Comparison of ENCODE assay signal across 28 cellular contexts in the genomic region with DNA sequence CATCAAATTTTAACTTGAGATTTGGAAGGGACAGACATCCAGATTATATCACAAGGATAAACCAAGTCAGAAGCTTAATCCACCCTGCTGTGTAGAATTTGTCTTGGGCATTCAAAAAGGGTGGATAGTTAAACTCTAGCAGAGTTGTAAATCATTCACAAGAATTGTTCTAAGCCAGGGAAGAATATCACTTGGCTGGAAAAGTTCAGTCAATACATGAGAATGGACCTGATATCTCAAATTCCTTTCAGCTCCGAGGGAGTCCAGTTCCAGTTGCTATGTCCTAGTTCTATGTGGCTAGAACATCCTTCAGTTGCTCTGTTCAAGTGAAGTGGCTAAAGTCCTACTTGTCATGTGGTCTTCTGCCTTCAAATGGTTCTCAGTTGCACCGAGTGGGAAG.
"Had no signal": no experiment of that assay in that cellular context is flagged by ENCODE, and none has a peak within 500 bp of the region (broad histone marks: within the 10 kb centered on the region; RNA-seq: fewer than 3 reads in every experiment).

No MANE protein-coding gene starts in this region.

- H3K27me3 ChIP-seq: ascending aorta, cardiac muscle cell had no signal

- H3K9me3 ChIP-seq: ascending aorta had no signal

- H3K27ac ChIP-seq: ascending aorta, cardiac muscle cell, VCaP had no signal

- DNase-seq: activated B cell treated with CpG ODN at 0.5 μM for 24 hours; activated CD4-positive, alpha-beta memory T cell treated with anti-CD3 and anti-CD28 coated beads, Interleukin-2, amount 10 ng/mL, durations not matched to agents 7 days and 5 days; activated CD4-positive, alpha-beta T cell treated with anti-CD3 and anti-CD28 coated beads for 4 hours; activated CD4-positive, alpha-beta T cell treated with anti-CD3 and anti-CD28 coated beads, Interleukin-2, amount 10 ng/mL, durations not matched to agents 24 days and 14 days; activated CD4-positive, alpha-beta T cell treated with anti-CD3 and anti-CD28 coated beads, Interleukin-2, amount 50 U/mL, for 1 hour; activated CD4-positive, alpha-beta T cell treated with anti-CD3 and anti-CD28 coated beads, Interleukin-2, amount 50 U/mL, for 4 hours; activated CD4-positive, CD25-positive, alpha-beta regulatory T cell treated with anti-CD3 and anti-CD28 coated beads, Interleukin-2, amount 50 U/mL, for 72 hours; activated CD8-positive, alpha-beta memory T cell treated with anti-CD3 and anti-CD28 coated beads, Interleukin-2, amount 10 ng/mL, durations not matched to agents 7 days and 5 days; activated CD8-positive, alpha-beta memory T cell treated with anti-CD3 and anti-CD28 coated beads, Interleukin-2, amount 50 U/mL, for 48 hours; activated CD8-positive, alpha-beta T cell treated with anti-CD3 and anti-CD28 coated beads, Interleukin-2, amount 10 ng/mL, durations not matched to agents 7 days and 5 days; activated effector memory CD4-positive, alpha-beta T cell treated with Interleukin-2 at 50 U/mL for 16 hours; activated gamma-delta T cell; activated naive CD4-positive, alpha-beta T cell treated with anti-CD3 and anti-CD28 coated beads, Interleukin-2, amount 10 ng/mL, durations not matched to agents 7 days and 5 days; activated naive CD4-positive, alpha-beta T cell treated with Interleukin-2 at 50 U/mL for 16 hours; activated naive CD8-positive, alpha-beta T cell treated with anti-CD3 and anti-CD28 coated beads, Interleukin-2, amount 10 ng/mL, durations not matched to agents 7 days and 5 days; activated naive CD8-positive, alpha-beta T cell treated with anti-CD3 and anti-CD28 coated beads, Interleukin-2, amount 50 U/mL, for 24 hours; activated T-cell treated with anti-CD3 and anti-CD28 coated beads, Interleukin-2, amount 50 U/mL, for 24 hours; activated T-cell treated with anti-CD3 and anti-CD28 coated beads, Interleukin-2, amount 50 U/mL, for 48 hours; amygdala; anterior cingulate cortex; caudate nucleus; cerebellar nuclear complex; T-helper 1 cell; T-helper 2 cell; T-helper 9 cell had no signal

- H3K4me3 ChIP-seq: ascending aorta, cardiac muscle cell had no signal

- H3K36me3 ChIP-seq: ascending aorta, cardiac muscle cell had no signal

- H3K4me1 ChIP-seq: ascending aorta had no signal
